1 cellular context compared by ENCODE assay signal in the genomic region with DNA sequence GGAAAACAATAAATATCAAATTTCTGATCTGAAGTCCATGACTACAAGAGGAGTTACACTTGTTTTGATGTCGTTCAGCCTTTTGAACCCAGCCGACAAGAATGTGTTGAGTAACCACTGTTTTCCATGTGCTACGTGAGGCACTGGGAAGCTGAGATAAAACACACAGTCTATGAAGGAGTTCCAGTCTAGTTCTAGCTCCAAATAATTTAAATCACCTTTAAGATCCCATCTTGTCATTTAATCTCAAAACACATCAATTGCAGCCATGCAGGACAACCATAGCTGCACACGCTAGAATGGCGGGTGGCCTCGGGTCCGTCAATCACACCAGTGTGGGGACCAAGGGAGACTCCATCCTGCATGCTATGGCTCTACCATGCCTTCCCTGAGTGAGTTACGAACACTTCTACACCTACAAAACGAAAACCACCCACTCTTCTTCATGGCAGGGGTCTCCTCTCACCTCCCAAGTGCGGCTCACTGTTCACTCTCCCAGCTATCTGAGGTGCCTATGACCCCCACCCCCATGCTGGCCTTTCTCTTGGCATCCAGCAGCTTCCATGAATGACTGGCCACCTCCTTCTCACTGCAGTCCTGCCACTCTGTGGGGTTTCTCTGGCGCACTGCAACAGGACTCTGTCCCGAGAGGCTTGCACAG.
TF ChIP-seq lines count a peak whose summit lies in the region.

No MANE protein-coding gene starts in this region.

TF ChIP-seq in HepG2, 621 proteins besides CTCF, POLR2A, EP300 and RAD21 (continued from another document and continues in another):
- peak; percentile 22; the same call in 1 of the 2 replicates for TF ChIP-seq ETV5 (CRISPR knock-in tag; IDR thresholded peaks at IDR 0.05; ENCODE audit: borderline replicate concordance)
- no peak for TF ChIP-seq TCF12 (IDR thresholded peaks at IDR 0.05)
- no peak for TF ChIP-seq TCF12 (CRISPR knock-in tag; IDR thresholded peaks at IDR 0.05)
- TF ChIP-seq HNF4A (CRISPR knock-in tag; IDR thresholded peaks at IDR 0.05), result peak; percentile 44; the same call in 1 of the 2 replicates
- no peak for TF ChIP-seq ZNF101 (CRISPR knock-in tag; IDR thresholded peaks at IDR 0.05; ENCODE audit: borderline replicate concordance, low read depth)
- TF ChIP-seq, protein P1, sequence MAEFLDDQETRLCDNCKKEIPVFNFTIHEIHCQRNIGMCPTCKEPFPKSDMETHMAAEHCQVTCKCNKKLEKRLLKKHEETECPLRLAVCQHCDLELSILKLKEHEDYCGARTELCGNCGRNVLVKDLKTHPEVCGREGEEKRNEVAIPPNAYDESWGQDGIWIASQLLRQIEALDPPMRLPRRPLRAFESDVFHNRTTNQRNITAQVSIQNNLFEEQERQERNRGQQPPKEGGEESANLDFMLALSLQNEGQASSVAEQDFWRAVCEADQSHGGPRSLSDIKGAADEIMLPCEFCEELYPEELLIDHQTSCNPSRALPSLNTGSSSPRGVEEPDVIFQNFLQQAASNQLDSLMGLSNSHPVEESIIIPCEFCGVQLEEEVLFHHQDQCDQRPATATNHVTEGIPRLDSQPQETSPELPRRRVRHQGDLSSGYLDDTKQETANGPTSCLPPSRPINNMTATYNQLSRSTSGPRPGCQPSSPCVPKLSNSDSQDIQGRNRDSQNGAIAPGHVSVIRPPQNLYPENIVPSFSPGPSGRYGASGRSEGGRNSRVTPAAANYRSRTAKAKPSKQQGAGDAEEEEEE (CRISPR knock-in tag; IDR thresholded peaks at IDR 0.05; ENCODE audit: borderline replicate concordance), result no peak
- TF ChIP-seq AGO2 (optimal IDR thresholded peaks at IDR 0.05; ENCODE audit: low read depth, low read length), result no peak
- TF ChIP-seq, protein P2, sequence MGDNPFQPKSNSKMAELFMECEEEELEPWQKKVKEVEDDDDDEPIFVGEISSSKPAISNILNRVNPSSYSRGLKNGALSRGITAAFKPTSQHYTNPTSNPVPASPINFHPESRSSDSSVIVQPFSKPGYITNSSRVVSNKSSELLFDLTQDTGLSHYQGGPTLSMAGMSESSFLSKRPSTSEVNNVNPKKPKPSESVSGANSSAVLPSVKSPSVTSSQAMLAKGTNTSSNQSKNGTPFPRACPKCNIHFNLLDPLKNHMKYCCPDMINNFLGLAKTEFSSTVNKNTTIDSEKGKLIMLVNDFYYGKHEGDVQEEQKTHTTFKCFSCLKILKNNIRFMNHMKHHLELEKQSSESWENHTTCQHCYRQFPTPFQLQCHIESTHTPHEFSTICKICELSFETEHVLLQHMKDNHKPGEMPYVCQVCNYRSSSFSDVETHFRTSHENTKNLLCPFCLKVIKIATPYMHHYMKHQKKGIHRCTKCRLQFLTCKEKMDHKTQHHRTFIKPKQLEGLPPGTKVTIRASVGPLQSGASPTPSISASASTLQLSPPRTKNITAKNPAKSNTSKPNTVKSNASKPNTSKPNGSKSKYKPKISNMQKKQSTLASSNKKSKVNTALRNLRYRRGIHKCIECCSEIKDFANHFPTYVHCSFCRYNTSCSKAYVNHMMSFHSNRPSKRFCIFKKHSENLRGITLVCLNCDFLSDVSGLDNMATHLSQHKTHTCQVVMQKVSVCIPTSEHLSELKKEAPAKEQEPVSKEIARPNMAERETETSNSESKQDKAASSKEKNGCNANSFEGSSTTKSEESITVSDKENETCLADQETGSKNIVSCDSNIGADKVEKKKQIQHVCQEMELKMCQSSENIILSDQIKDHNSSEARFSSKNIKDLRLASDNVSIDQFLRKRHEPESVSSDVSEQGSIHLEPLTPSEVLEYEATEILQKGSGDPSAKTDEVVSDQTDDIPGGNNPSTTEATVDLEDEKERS (CRISPR knock-in tag; IDR thresholded peaks at IDR 0.05), result peak; percentile 9; the same call in 1 of the 2 replicates
- TF ChIP-seq SOX5 (CRISPR knock-in tag; IDR thresholded peaks at IDR 0.05; ENCODE audit: borderline replicate concordance), result peak; percentile 93
- TF ChIP-seq, protein P3, sequence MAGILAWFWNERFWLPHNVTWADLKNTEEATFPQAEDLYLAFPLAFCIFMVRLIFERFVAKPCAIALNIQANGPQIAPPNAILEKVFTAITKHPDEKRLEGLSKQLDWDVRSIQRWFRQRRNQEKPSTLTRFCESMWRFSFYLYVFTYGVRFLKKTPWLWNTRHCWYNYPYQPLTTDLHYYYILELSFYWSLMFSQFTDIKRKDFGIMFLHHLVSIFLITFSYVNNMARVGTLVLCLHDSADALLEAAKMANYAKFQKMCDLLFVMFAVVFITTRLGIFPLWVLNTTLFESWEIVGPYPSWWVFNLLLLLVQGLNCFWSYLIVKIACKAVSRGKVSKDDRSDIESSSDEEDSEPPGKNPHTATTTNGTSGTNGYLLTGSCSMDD (CRISPR knock-in tag; IDR thresholded peaks at IDR 0.05), result no peak
- TF ChIP-seq ASH2L (IDR thresholded peaks at IDR 0.05; ENCODE audit: insufficient read length, low read depth, low read length), result peak; percentile 64
- TF ChIP-seq, protein P4, sequence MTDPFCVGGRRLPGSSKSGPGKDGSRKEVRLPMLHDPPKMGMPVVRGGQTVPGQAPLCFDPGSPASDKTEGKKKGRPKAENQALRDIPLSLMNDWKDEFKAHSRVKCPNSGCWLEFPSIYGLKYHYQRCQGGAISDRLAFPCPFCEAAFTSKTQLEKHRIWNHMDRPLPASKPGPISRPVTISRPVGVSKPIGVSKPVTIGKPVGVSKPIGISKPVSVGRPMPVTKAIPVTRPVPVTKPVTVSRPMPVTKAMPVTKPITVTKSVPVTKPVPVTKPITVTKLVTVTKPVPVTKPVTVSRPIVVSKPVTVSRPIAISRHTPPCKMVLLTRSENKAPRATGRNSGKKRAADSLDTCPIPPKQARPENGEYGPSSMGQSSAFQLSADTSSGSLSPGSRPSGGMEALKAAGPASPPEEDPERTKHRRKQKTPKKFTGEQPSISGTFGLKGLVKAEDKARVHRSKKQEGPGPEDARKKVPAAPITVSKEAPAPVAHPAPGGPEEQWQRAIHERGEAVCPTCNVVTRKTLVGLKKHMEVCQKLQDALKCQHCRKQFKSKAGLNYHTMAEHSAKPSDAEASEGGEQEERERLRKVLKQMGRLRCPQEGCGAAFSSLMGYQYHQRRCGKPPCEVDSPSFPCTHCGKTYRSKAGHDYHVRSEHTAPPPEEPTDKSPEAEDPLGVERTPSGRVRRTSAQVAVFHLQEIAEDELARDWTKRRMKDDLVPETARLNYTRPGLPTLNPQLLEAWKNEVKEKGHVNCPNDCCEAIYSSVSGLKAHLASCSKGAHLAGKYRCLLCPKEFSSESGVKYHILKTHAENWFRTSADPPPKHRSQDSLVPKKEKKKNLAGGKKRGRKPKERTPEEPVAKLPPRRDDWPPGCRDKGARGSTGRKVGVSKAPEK (CRISPR knock-in tag; IDR thresholded peaks at IDR 0.05; ENCODE audit: borderline replicate concordance), result no peak
- peak; percentile 80 for TF ChIP-seq HDAC2 (CRISPR knock-in tag; IDR thresholded peaks at IDR 0.05)
- peak; percentile 88; the same call in 1 of the 2 replicates for TF ChIP-seq SIX1 (CRISPR knock-in tag; IDR thresholded peaks at IDR 0.05; ENCODE audit: borderline replicate concordance)
- TF ChIP-seq DMAP1 (CRISPR knock-in tag; IDR thresholded peaks at IDR 0.05), result 0 out of 2 replicates have a peak, but pooled peaks have one; percentile 21
- TF ChIP-seq HNF4G (IDR thresholded peaks at IDR 0.05; ENCODE audit: borderline replicate concordance, low read depth, low read length), result no peak
- TF ChIP-seq HNF4G (CRISPR knock-in tag; IDR thresholded peaks at IDR 0.05; ENCODE audit: borderline replicate concordance, low read depth), result no peak
- no peak for TF ChIP-seq ZSCAN25 (CRISPR knock-in tag; IDR thresholded peaks at IDR 0.05)
- TF ChIP-seq CBX2 (IDR thresholded peaks at IDR 0.05; ENCODE audit: low read depth, low read length), result no peak
- no peak for TF ChIP-seq CBX2 (CRISPR knock-in tag; IDR thresholded peaks at IDR 0.05; ENCODE audit: low read depth)
- TF ChIP-seq, protein P5, sequence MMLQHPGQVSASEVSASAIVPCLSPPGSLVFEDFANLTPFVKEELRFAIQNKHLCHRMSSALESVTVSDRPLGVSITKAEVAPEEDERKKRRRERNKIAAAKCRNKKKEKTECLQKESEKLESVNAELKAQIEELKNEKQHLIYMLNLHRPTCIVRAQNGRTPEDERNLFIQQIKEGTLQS (CRISPR knock-in tag; IDR thresholded peaks at IDR 0.05), result no peak
- TF ChIP-seq, protein P6, sequence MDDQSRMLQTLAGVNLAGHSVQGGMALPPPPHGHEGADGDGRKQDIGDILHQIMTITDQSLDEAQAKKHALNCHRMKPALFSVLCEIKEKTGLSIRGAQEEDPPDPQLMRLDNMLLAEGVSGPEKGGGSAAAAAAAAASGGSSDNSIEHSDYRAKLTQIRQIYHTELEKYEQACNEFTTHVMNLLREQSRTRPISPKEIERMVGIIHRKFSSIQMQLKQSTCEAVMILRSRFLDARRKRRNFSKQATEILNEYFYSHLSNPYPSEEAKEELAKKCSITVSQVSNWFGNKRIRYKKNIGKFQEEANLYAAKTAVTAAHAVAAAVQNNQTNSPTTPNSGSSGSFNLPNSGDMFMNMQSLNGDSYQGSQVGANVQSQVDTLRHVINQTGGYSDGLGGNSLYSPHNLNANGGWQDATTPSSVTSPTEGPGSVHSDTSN (CRISPR knock-in tag; IDR thresholded peaks at IDR 0.05; ENCODE audit: borderline replicate concordance), result no peak
- no peak for TF ChIP-seq MXD4 (CRISPR knock-in tag; IDR thresholded peaks at IDR 0.05)
- peak; percentile 80; the same call in 1 of the 2 replicates for TF ChIP-seq MIER3 (CRISPR knock-in tag; IDR thresholded peaks at IDR 0.05; ENCODE audit: borderline replicate concordance)
- TF ChIP-seq ZSCAN9 (CRISPR knock-in tag; IDR thresholded peaks at IDR 0.05; ENCODE audit: borderline replicate concordance), result peak; percentile 67; the same call in 1 of the 2 replicates
- TF ChIP-seq, protein P7, sequence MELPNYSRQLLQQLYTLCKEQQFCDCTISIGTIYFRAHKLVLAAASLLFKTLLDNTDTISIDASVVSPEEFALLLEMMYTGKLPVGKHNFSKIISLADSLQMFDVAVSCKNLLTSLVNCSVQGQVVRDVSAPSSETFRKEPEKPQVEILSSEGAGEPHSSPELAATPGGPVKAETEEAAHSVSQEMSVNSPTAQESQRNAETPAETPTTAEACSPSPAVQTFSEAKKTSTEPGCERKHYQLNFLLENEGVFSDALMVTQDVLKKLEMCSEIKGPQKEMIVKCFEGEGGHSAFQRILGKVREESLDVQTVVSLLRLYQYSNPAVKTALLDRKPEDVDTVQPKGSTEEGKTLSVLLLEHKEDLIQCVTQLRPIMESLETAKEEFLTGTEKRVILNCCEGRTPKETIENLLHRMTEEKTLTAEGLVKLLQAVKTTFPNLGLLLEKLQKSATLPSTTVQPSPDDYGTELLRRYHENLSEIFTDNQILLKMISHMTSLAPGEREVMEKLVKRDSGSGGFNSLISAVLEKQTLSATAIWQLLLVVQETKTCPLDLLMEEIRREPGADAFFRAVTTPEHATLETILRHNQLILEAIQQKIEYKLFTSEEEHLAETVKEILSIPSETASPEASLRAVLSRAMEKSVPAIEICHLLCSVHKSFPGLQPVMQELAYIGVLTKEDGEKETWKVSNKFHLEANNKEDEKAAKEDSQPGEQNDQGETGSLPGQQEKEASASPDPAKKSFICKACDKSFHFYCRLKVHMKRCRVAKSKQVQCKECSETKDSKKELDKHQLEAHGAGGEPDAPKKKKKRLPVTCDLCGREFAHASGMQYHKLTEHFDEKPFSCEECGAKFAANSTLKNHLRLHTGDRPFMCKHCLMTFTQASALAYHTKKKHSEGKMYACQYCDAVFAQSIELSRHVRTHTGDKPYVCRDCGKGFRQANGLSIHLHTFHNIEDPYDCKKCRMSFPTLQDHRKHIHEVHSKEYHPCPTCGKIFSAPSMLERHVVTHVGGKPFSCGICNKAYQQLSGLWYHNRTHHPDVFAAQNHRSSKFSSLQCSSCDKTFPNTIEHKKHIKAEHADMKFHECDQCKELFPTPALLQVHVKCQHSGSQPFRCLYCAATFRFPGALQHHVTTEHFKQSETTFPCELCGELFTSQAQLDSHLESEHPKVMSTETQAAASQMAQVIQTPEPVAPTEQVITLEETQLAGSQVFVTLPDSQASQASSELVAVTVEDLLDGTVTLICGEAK (IDR thresholded peaks at IDR 0.05), result no peak
- TF ChIP-seq, protein P7 (CRISPR knock-in tag; IDR thresholded peaks at IDR 0.05), result no peak
- TF ChIP-seq DPF2 (CRISPR knock-in tag; IDR thresholded peaks at IDR 0.05; ENCODE audit: borderline replicate concordance, low read depth), result 0 out of 2 replicates have a peak, but pooled peaks have one; percentile 32
- TF ChIP-seq CHCHD3 (CRISPR knock-in tag; IDR thresholded peaks at IDR 0.05), result 0 out of 2 replicates have a peak, but pooled peaks have one; percentile 50
- TF ChIP-seq, protein P8, sequence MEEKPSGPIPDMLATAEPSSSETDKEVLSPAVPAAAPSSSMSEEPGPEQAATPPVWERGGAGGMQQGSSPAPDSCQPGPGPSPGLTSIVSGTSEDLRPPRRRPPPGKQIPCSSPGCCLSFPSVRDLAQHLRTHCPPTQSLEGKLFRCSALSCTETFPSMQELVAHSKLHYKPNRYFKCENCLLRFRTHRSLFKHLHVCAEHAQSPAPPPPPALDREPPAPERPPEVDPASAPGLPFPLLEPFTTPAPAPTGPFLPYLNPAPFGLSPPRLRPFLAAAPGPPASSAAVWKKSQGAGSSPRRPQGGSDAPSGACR (CRISPR knock-in tag; IDR thresholded peaks at IDR 0.05), result 0 out of 2 replicates have a peak, but pooled peaks have one; percentile 27
- TF ChIP-seq, protein P9, sequence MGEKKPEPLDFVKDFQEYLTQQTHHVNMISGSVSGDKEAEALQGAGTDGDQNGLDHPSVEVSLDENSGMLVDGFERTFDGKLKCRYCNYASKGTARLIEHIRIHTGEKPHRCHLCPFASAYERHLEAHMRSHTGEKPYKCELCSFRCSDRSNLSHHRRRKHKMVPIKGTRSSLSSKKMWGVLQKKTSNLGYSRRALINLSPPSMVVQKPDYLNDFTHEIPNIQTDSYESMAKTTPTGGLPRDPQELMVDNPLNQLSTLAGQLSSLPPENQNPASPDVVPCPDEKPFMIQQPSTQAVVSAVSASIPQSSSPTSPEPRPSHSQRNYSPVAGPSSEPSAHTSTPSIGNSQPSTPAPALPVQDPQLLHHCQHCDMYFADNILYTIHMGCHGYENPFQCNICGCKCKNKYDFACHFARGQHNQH (CRISPR knock-in tag; IDR thresholded peaks at IDR 0.05), result no peak
